27 cellular contexts compared by ENCODE assay signal in genomic region chr1:64522740-64523139, GRCh38. TPM values are rescaled to one million over a fixed set of nuclear protein-coding genes. Genes with fewer than 3 reads are reported as not detected.
"Had no signal": no experiment of that assay in that cellular context is flagged by ENCODE, and none has a peak within 500 bp of the region (broad histone marks: within the 10 kb centered on the region; RNA-seq: fewer than 3 reads in every experiment).

No MANE protein-coding gene starts in this region.

- H3K36me3 ChIP-seq: left lung, lower lobe of right lung, ovary, prostate gland, thyroid gland, transverse colon, upper lobe of left lung, vagina had no signal

- H3K27ac Mint-ChIP-seq: mesothelial cell of epicardium; natural killer cell treated with Interleukin-12 subunit alpha and Interleukin-12 subunit beta and Interleukin-15 and Interleukin-18, amount 100 ng/mL, for 72 hours; stimulated activated naive B cell treated with anti-CD40 and anti-IgM and Interleukin-4, amounts not matched to agents 10 μg/mL and 1 μg/mL and 100 μg/mL, for 72 hours had no signal

- H3K4me3 Mint-ChIP-seq: mesothelial cell of epicardium; naive thymus-derived CD4-positive, alpha-beta T cell; natural killer cell treated with Interleukin-12 subunit alpha and Interleukin-12 subunit beta and Interleukin-15 and Interleukin-18, amount 100 ng/mL, for 72 hours; stimulated activated naive B cell treated with anti-CD40 and anti-IgM and Interleukin-4, amounts not matched to agents 10 μg/mL and 1 μg/mL and 100 μg/mL, for 72 hours had no signal

- H3K4me1 Mint-ChIP-seq: stimulated activated naive B cell treated with anti-CD40 and anti-IgM and Interleukin-4, amounts not matched to agents 10 μg/mL and 1 μg/mL and 100 μg/mL, for 72 hours had no signal

- H3K4me3 ChIP-seq: left lung, lower lobe of right lung, ovary, prostate gland, skin epidermis, thyroid gland, transverse colon, upper lobe of left lung, vagina had no signal

- DNase-seq: hippocampal formation; left colon; left lung; lower lobe of right lung; mammary epithelial cell; mesenchymal stem cell; naive thymus-derived CD4-positive, alpha-beta T cell; ovary; retina; right cardiac atrium; stimulated activated CD4-positive, alpha-beta T cell treated with anti-CD3 and anti-CD28 coated beads, Interleukin-12 subunit alpha, Interleukin-12 subunit beta, amount 100 ng/mL, for 4 hours; stimulated activated CD4-positive, alpha-beta T cell treated with anti-CD3 and anti-CD28 coated beads, Interleukin-15, amount 100 ng/mL, for 24 hours; stimulated activated CD4-positive, alpha-beta T cell treated with anti-CD3 and anti-CD28 coated beads, Interleukin-2, amount 100 ng/mL, for 24 hours; stimulated activated CD4-positive, alpha-beta T cell treated with anti-CD3 and anti-CD28 coated beads, Interleukin-4, amount 100 ng/mL, for 1 hour; stimulated activated naive B cell treated with anti-CD40 and anti-IgM and Interleukin-4, amounts not matched to agents 10 μg/mL and 1 μg/mL and 100 μg/mL, for 72 hours; stimulated activated naive CD8-positive, alpha-beta T cell treated with anti-CD3 and anti-CD28 coated beads, Interleukin-15, Interleukin-2, amounts not matched to agents 100 U/mL and 50 U/mL, for 24 hours; substantia nigra; thyroid gland; transverse colon; upper lobe of left lung had no signal

- H3K9me3 ChIP-seq: left lung, lower lobe of right lung, ovary, prostate gland, thyroid gland, transverse colon, upper lobe of left lung, vagina had no signal

- ATAC-seq: left colon; left lung; lower lobe of right lung; naive thymus-derived CD4-positive, alpha-beta T cell; natural killer cell treated with Interleukin-12 subunit alpha and Interleukin-12 subunit beta and Interleukin-15 and Interleukin-18, amount 100 ng/mL, for 72 hours; right cardiac atrium; sciatic nerve; stimulated activated naive B cell treated with anti-CD40 and anti-IgM and Interleukin-4, amounts not matched to agents 10 μg/mL and 1 μg/mL and 100 μg/mL, for 72 hours; stimulated activated naive CD8-positive, alpha-beta T cell treated with anti-CD3 and anti-CD28 coated beads, Interleukin-15, Interleukin-2, amounts not matched to agents 100 U/mL and 50 U/mL, for 24 hours had no signal

- H3K9me3 Mint-ChIP-seq: mesothelial cell of epicardium; natural killer cell treated with Interleukin-12 subunit alpha and Interleukin-12 subunit beta and Interleukin-15 and Interleukin-18, amount 100 ng/mL, for 72 hours; stimulated activated naive B cell treated with anti-CD40 and anti-IgM and Interleukin-4, amounts not matched to agents 10 μg/mL and 1 μg/mL and 100 μg/mL, for 72 hours had no signal

- H3K27me3 ChIP-seq: left lung, ovary, thyroid gland, transverse colon, upper lobe of left lung, vagina had no signal

- H3K4me1 ChIP-seq: prostate gland had no signal

- H3K36me3 Mint-ChIP-seq: mesothelial cell of epicardium; naive thymus-derived CD4-positive, alpha-beta T cell; natural killer cell treated with Interleukin-12 subunit alpha and Interleukin-12 subunit beta and Interleukin-15 and Interleukin-18, amount 100 ng/mL, for 72 hours; stimulated activated naive B cell treated with anti-CD40 and anti-IgM and Interleukin-4, amounts not matched to agents 10 μg/mL and 1 μg/mL and 100 μg/mL, for 72 hours had no signal

- H3K27ac ChIP-seq: left lung, lower lobe of right lung, prostate gland, skin epidermis, thyroid gland, transverse colon, upper lobe of left lung, vagina had no signal

RNA-seq across cellular contexts. Expression of gene CACHD1, which starts 52.8 kb away (rescaled TPM):
- total RNA-seq: myocyte had no signal
